In genomic region chr5:65926893-65927292, GRCh38 we compare ENCODE assay signal across 8 cellular contexts. TPM values are rescaled to one million over a fixed set of nuclear protein-coding genes. Genes with fewer than 3 reads are reported as not detected.
DNase-seq lines count a peak whose midpoint lies in the region; ATAC-seq and TF ChIP-seq lines count a peak whose summit lies in the region.

No MANE protein-coding gene starts in this region.

- no peak for ATAC-seq in right lobe of liver
- ATAC-seq in GM18498 (IDR thresholded peaks at IDR 0.05; ENCODE audit: unreplicated experiment) = no peak

- H3K4me3 ChIP-seq in Loucy (ENCODE audit: low read length, poor library complexity, severe bottlenecking) (peak overlapping the region; percentile 95), astrocyte of the spinal cord (ENCODE audit: low read depth, low read length) (peak overlapping the region; percentile 56), right lobe of liver (peak overlapping the region; percentile 83 to 86 (median 84)), thymus (ENCODE audit: low read length) (peak overlapping the region; percentile 68)

- H4K20me1 ChIP-seq in Loucy (ENCODE audit: insufficient read depth, low read length, poor library complexity, severe bottlenecking) = peaks cover 52% of the 10 kb centered on the region

- peak; percentile 22 for DNase-seq in Caki2 (ENCODE audit: low read depth)
- peak; percentile 8 for DNase-seq in astrocyte of the spinal cord (ENCODE audit: low read depth, low spot score)
- DNase-seq in right lobe of liver = no peak
- no peak for DNase-seq in COR-L47 (lab: John Stamatoyannopoulos, UW)
- no peak for DNase-seq in GDM1 (lab: John Stamatoyannopoulos, UW)

- no peak for TF ChIP-seq POLR2A in right lobe of liver (IDR thresholded peaks at IDR 0.05)

- intact Hi-C loops in right lobe of liver (cut with DNase I) = no loop called here

- 0% methylated on average over 16 of the region's 16 CpGs for WGBS in right lobe of liver (ENCODE audit: insufficient coverage, low coverage, low lambda C conversion rate, missing lambda C conversion rate)
- WGBS in thymus = under 1% methylated on average over 16 of the region's 16 CpGs

- peaks cover 38% of the 10 kb centered on the region for H3K4me1 ChIP-seq in Loucy (ENCODE audit: insufficient read depth, low read length, poor library complexity, severe bottlenecking)
- peaks cover 0 to 30% (median 3%) of the 10 kb centered on the region in 4 donors for H3K4me1 ChIP-seq in right lobe of liver
- H3K4me1 ChIP-seq in thymus (ENCODE audit: control insufficient read depth, insufficient read depth, low read length) = peaks cover 2% of the 10 kb centered on the region

- H3K36me3 ChIP-seq in Loucy (ENCODE audit: insufficient read depth, low read length) (no peaks in the 10 kb centered on the region), right lobe of liver (no peaks in the 10 kb centered on the region), thymus (ENCODE audit: control insufficient read depth, insufficient read depth) (no peaks in the 10 kb centered on the region)

- H3K4me2 ChIP-seq in Loucy (ENCODE audit: low read depth, low read length, poor library complexity, severe bottlenecking) = peak overlapping the region; percentile 85

- H3K79me2 ChIP-seq in Loucy (ENCODE audit: insufficient read depth, low read length) = peaks cover 57% of the 10 kb centered on the region

- in situ Hi-C loops in Caki2 (cut with HindIII; ENCODE audit: low pct_unique_long_range_greater_than_20kb, low sequenced_read_pairs) (no loop called here), astrocyte of the spinal cord (cut with HindIII; ENCODE audit: low sequenced_read_pairs) (no loop called here)

- no peak for TF ChIP-seq CTCF in Loucy (conservative IDR thresholded peaks at IDR 0.05; ENCODE audit: low read length)
- no peak for TF ChIP-seq CTCF in astrocyte of the spinal cord (IDR thresholded peaks at IDR 0.05; ENCODE audit: low read depth, low read length)
- no peak for TF ChIP-seq CTCF in right lobe of liver (IDR thresholded peaks at IDR 0.05)

- peak overlapping the region; percentile 96 for H3K9ac ChIP-seq in Loucy (ENCODE audit: low read depth, low read length, poor library complexity, severe bottlenecking)

- H2AFZ ChIP-seq in Loucy (ENCODE audit: low read length) = peak overlapping the region; percentile 82; the same call in 1 of the 2 replicates

- no peaks in the 10 kb centered on the region for H3K9me2 ChIP-seq in Loucy (replicated peaks; ENCODE audit: low read depth, low read length)

- peaks cover 14% of the 10 kb centered on the region; the same call in 1 of the 2 replicates for H3F3A ChIP-seq in Loucy (ENCODE audit: low read depth)

- H3K9me3 ChIP-seq in Loucy (ENCODE audit: insufficient read depth, low read depth, low read length) = no peaks in the 10 kb centered on the region
- no peaks in the 10 kb centered on the region for H3K9me3 ChIP-seq in right lobe of liver
- H3K9me3 ChIP-seq in thymus (ENCODE audit: control insufficient read depth) = no peaks in the 10 kb centered on the region

- H3K27ac ChIP-seq in right lobe of liver (peak overlapping the region; percentile 96 to 100 (median 99)), thymus (ENCODE audit: low read depth) (peak overlapping the region; percentile 99)

- H3K27me3 ChIP-seq in Loucy (ENCODE audit: insufficient read depth, low read length, poor library complexity, severe bottlenecking) (no peaks in the 10 kb centered on the region), right lobe of liver (no peaks in the 10 kb centered on the region), thymus (ENCODE audit: control insufficient read depth, insufficient read depth) (no peaks in the 10 kb centered on the region)

RNA-seq across cellular contexts. Expression of gene ERBIN, which starts 0.5 kb away (rescaled TPM):
- 13.4 and 24.2 TPM in 2 replicates for total RNA-seq in Caki2 (2014; rRNA removed; shearing (Covaris generic); ENCODE audit: low replicate concordance)
- total RNA-seq in right lobe of liver = 10 to 100 TPM; 31.0 to 45.3 (median 32.8) TPM
- 45.0 TPM for polyA plus RNA-seq in thymus

Comparison
In these comparisons a context has a peak if more than half of its experiments do, and no peak if none do; other contexts are left out.
1. DNase-seq: peak in Caki2 (single experiment) and astrocyte of the spinal cord (single experiment); none in right lobe of liver (0 of 3), COR-L47 (single experiment) and GDM1 (single experiment).
2. Peak in every context shown above with its lines, with median percentiles within 50 percentile points of each other: H3K4me3 ChIP-seq.